14 cellular contexts compared by ENCODE assay signal in the genomic region with DNA sequence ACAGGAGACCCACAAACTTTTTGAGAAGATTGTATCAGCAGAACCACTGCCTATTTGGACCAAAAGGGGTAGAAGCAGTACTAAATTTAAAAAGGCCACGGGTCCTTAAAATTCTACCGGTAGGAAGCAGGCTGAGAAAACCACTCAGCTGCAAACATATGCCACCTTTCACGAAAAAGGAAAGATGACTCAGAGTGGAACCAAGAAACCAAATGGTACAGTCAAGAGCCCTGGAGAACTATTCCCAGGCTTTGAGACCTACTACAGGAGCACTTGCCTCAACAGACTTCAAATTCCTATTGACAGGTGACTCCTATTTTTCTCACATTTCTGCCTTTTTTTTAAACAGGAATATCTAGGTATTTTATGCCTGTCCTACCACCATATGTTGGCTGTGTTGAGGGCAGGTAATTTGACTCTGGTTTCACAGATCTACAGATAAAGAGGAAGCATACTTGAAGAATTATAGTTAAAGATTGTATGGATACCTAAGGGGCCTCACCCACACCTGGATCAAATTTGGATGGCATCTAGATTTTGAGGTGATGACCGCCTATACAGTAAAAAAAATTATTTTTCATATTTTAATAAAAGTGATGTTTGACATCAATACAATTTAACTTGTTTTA. TPM values are rescaled to one million over a fixed set of nuclear protein-coding genes. Genes with fewer than 3 reads are reported as not detected.
DNase-seq lines count a peak whose midpoint lies in the region; ATAC-seq, FAIRE-seq and TF ChIP-seq lines count a peak whose summit lies in the region.
"Had no signal": no experiment of that assay in that cellular context is flagged by ENCODE, and none has a peak within 500 bp of the region (broad histone marks: within the 10 kb centered on the region; RNA-seq: fewer than 3 reads in every experiment).

No MANE protein-coding gene starts in this region.

- H3K79me2 ChIP-seq in OCI-LY3 (ENCODE audit: low read length) = peaks cover 59% of the 10 kb centered on the region

- H3K27me3 ChIP-seq in OCI-LY3 (ENCODE audit: low read depth, low read length) = no peaks in the 10 kb centered on the region

- TF ChIP-seq CTCF in OCI-LY3 (IDR thresholded peaks at IDR 0.05; ENCODE audit: low read depth, low read length) = no peak

- 0 out of 2 replicates have a peak, but pooled peaks cover 12% of the 10 kb centered on the region for H4K20me1 ChIP-seq in OCI-LY3 (ENCODE audit: insufficient read depth, low read length)

- ATAC-seq in GM18867 (IDR thresholded peaks at IDR 0.05; ENCODE audit: unreplicated experiment) (peak; percentile 69), GM21529 (IDR thresholded peaks at IDR 0.05; ENCODE audit: unreplicated experiment) (peak; percentile 66), HG03108 (IDR thresholded peaks at IDR 0.05; ENCODE audit: unreplicated experiment) (peak; percentile 71)

- FAIRE-seq in frontal cortex (lab: Jason Lieb, UNC) = no peak
- FAIRE-seq: GM12892 had no signal

- H3K4me3 ChIP-seq in OCI-LY3 (ENCODE audit: low read length) = peak overlapping the region; percentile 42
- H3K4me3 ChIP-seq: PC-9 had no signal

- no peak overlapping the region for H3K9ac ChIP-seq in OCI-LY3 (ENCODE audit: low read length)

- H3K4me2 ChIP-seq in OCI-LY3 (ENCODE audit: low read length) = peak overlapping the region; percentile 63
- H3K4me2 ChIP-seq: PC-9 had no signal

- peaks cover 33% of the 10 kb centered on the region for H3K4me1 ChIP-seq in OCI-LY3 (ENCODE audit: low read length)

- no peak for DNase-seq in frontal cortex (ENCODE audit: low spot score in 2 of 2)
- DNase-seq in KG1 (lab: John Stamatoyannopoulos, UW) = no peak
- DNase-seq in iPS-NIHi11 (ENCODE audit: low spot score) = no peak
- DNase-seq in NCI-H1105 (lab: John Stamatoyannopoulos, UW) = no peak
- DNase-seq: activated CD4-positive, alpha-beta T cell treated with anti-CD3 and anti-CD28 coated beads for 1 hour; activated naive CD4-positive, alpha-beta T cell treated with anti-CD3 and anti-CD28 coated beads for 36 hours; CD4-positive, alpha-beta T cell; midbrain; PC-9 had no signal

- H2AFZ ChIP-seq in OCI-LY3 (ENCODE audit: low read depth, low read length) = no peak overlapping the region
- H2AFZ ChIP-seq: PC-9 had no signal

- H3K36me3 ChIP-seq in OCI-LY3 (replicated peaks; ENCODE audit: low read depth, low read length) = no peaks in the 10 kb centered on the region

- no peaks in the 10 kb centered on the region for H3K9me3 ChIP-seq in OCI-LY3 (ENCODE audit: insufficient read depth, low read length)

- H3K27ac ChIP-seq in OCI-LY3 (ENCODE audit: low read length) = no peak overlapping the region
- H3K27ac ChIP-seq: PC-9 had no signal

RNA-seq across cellular contexts. Expression of a gene that starts 10.1 kb away (rescaled TPM):
- total RNA-seq in frontal cortex = 17.5 TPM
